Comparison of ENCODE assay signal across 29 cellular contexts in the genomic region with DNA sequence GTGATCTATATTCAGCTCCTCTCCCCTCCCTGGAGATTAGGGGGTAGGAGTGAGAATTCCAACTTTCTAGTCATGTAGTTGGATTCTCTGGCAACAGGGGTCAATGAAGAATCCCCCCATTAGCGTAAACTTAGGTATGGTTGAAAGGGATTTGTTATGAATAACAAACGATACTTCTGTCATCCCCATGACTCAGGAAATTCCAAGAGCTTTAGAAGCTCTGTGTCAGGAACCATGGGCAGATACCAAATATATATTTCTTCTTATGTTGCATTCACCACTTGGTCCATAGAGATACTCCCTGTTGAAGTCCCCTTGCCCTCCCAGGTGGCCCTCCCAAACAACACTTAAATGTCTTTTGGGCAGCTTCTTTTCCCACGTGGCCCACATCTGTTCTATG.
DNase-seq lines count a peak whose midpoint lies in the region; ATAC-seq, FAIRE-seq and TF ChIP-seq lines count a peak whose summit lies in the region.
"Had no signal": no experiment of that assay in that cellular context is flagged by ENCODE, and none has a peak within 500 bp of the region (broad histone marks: within the 10 kb centered on the region; RNA-seq: fewer than 3 reads in every experiment).

No MANE protein-coding gene starts in this region.

- no peak for ATAC-seq in GM21723 (IDR thresholded peaks at IDR 0.05; ENCODE audit: unreplicated experiment)
- ATAC-seq: activated CD8-positive, alpha-beta T cell treated with anti-CD3 and anti-CD28 coated beads, Interleukin-2, amount 10 ng/mL, durations not matched to agents 7 days and 5 days; gastroesophageal sphincter; psoas muscle; T-cell had no signal

- DNase-seq in GM04503 (ENCODE audit: low read depth) (peak; percentile 15), M059J (ENCODE audit: low read depth) (peak; percentile 30), epithelial cell of esophagus (ENCODE audit: low read depth) (peak; percentile 54), non-pigmented ciliary epithelial cell (ENCODE audit: low read depth) (peak; percentile 13), small intestine (no peak), GM12891 (ENCODE audit: insufficient read length, low spot score) (no peak), iPS-NIHi7 (ENCODE audit: extremely low spot score) (no peak)
- DNase-seq: activated CD4-positive, CD25-positive, alpha-beta regulatory T cell treated with anti-CD3 and anti-CD28 coated beads, Interleukin-2, amount 50 U/mL, for 72 hours; activated CD8-positive, alpha-beta T cell treated with anti-CD3 and anti-CD28 coated beads, Interleukin-2, amount 10 ng/mL, durations not matched to agents 7 days and 5 days; activated effector memory CD4-positive, alpha-beta T cell treated with anti-CD3 and anti-CD28 coated beads, Interleukin-2, amount 50 U/mL, for 16 hours; activated T-cell treated with anti-CD3 and anti-CD28 coated beads for 4 hours; CD4-positive, alpha-beta memory T cell; effector CD4-positive, alpha-beta T cell; GDM1; KG1; kidney; MV-4-11; NCI-H146; NCI-H524; NK-92 treated with Interleukin-12 subunit alpha and Interleukin-12 subunit beta, amount 100 ng/mL, for 24 hours; Peyer's patch; psoas muscle; SJCRH30; stimulated activated CD8-positive, alpha-beta memory T cell treated with anti-CD3 and anti-CD28 coated beads, Interleukin-4, amount 100 ng/mL, for 48 hours; T-cell; trophoblast cell had no signal

- no peak for TF ChIP-seq POLR2A in GM12891 (IDR thresholded peaks at IDR 0.05; ENCODE audit: low read depth, low read length)

- no peak for TF ChIP-seq CTCF in epithelial cell of esophagus (IDR thresholded peaks at IDR 0.05; ENCODE audit: insufficient read depth, low read depth, low read length, missing control alignments)

- H3K9me3 ChIP-seq in small intestine (ENCODE audit: control insufficient read depth, low read depth): no peaks in the 10 kb centered on the region
- H3K9me3 ChIP-seq: gastroesophageal sphincter, Peyer's patch, psoas muscle, SJCRH30 had no signal

- no peak overlapping the region for H3K27ac ChIP-seq in small intestine (ENCODE audit: low read depth in 1 of 2, low read length in 1 of 2)
- H3K27ac ChIP-seq: gastroesophageal sphincter, Peyer's patch, psoas muscle, SJCRH30 had no signal

- H3K36me3 ChIP-seq in small intestine (ENCODE audit: control insufficient read depth in 2 of 2, insufficient read depth in 2 of 2, low read length in 2 of 2): no peaks in the 10 kb centered on the region
- H3K36me3 ChIP-seq: gastroesophageal sphincter, Peyer's patch, SJCRH30 had no signal

- H3K4me3 ChIP-seq in epithelial cell of esophagus (ENCODE audit: low read length): no peak overlapping the region
- H3K4me3 ChIP-seq in small intestine (ENCODE audit: low read depth in 1 of 2, low read length in 2 of 2): no peak overlapping the region
- H3K4me3 ChIP-seq: gastroesophageal sphincter, lung, Peyer's patch, psoas muscle, SJCRH30 had no signal

- H3K4me1 ChIP-seq in small intestine (ENCODE audit: control insufficient read depth in 2 of 2, insufficient read depth in 1 of 2, low read depth in 1 of 2, low read length in 1 of 2): no peaks in the 10 kb centered on the region
- H3K4me1 ChIP-seq: gastroesophageal sphincter, Peyer's patch, psoas muscle, SJCRH30 had no signal

- H3K27me3 ChIP-seq in small intestine (ENCODE audit: control insufficient read depth in 2 of 2, insufficient read depth in 2 of 2, low read length in 2 of 2): no peaks in the 10 kb centered on the region
- H3K27me3 ChIP-seq: gastroesophageal sphincter, Peyer's patch, SJCRH30 had no signal

- WGBS in small intestine, 3 donors: 82 to 92% (median 87%) methylated on average over 3 of the region's 3 CpGs

- FAIRE-seq in small intestine (lab: Jason Lieb, UNC): no peak
- no peak for FAIRE-seq in GM12891 (lab: Jason Lieb, UNC)
- FAIRE-seq: kidney had no signal

TF ChIP-seq in GM12891, 5 proteins besides CTCF, POLR2A, EP300 and RAD21:
- TF ChIP-seq POU2F2 (IDR thresholded peaks at IDR 0.05; ENCODE audit: low read depth, low read length) (no peak), SPI1 (IDR thresholded peaks at IDR 0.05; ENCODE audit: low read depth, low read length) (no peak), POLR2AphosphoS5 (IDR thresholded peaks at IDR 0.05; ENCODE audit: low read depth, low read length) (no peak), PAX5 (IDR thresholded peaks at IDR 0.05; ENCODE audit: insufficient read depth, low read length, severe bottlenecking) (no peak), TAF1 (IDR thresholded peaks at IDR 0.05; ENCODE audit: low read depth, low read length) (no peak)

Comparison
In these comparisons a context has a peak if more than half of its experiments do, and no peak if none do; other contexts are left out.
1. DNase-seq: peak in GM04503 (single experiment), M059J (single experiment), epithelial cell of esophagus (single experiment) and non-pigmented ciliary epithelial cell (single experiment); none in small intestine (single experiment), GM12891 (single experiment) and iPS-NIHi7 (single experiment).